In the genomic region with DNA sequence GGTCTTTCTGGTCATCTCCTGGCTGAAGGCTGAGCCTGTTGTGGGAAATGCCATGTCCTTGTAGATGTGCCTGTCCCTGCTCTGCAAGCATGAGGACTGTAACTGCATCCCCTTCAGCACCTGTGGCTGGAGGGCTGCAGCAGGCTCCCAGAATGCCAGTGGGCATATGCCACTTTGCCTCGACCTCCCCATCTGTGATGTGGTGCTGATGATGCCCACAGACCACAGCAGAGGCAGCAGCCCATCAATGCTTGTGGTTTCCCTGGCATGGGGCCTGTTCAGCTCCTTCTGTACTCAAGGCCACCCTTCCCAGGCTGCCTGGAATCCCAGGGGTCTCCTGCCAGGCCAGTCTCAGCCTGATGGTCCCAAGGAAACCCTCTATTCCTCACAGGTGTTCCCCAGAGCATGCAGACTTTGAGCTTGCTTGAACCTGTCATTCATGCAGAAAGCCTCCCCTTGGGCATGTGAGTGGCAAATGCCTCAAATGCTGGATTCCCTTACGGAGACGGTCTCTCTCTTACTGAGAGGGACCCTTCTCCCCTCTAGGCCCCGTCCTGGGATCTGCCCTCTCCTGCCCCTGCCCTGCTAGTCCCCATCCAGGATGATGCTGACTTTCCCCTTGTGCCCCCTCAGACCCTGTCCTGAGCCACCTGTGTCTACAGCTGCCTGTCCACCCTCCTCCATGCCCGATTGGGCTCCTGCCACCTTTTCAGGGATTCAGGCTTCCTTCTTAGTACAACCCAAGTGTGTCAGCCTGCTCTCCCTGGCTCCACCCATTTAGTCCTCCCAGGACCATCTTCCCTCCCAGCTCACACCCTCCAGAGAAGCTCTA, we compare ENCODE assay signal across 27 cellular contexts. TPM values are rescaled to one million over a fixed set of nuclear protein-coding genes. Genes with fewer than 3 reads are reported as not detected.
DNase-seq lines count a peak whose midpoint lies in the region; ATAC-seq, FAIRE-seq and TF ChIP-seq lines count a peak whose summit lies in the region.
"Had no signal": no experiment of that assay in that cellular context is flagged by ENCODE, and none has a peak within 500 bp of the region (broad histone marks: within the 10 kb centered on the region; RNA-seq: fewer than 3 reads in every experiment).

No MANE protein-coding gene starts in this region.

- H3K23ac ChIP-seq in IMR-90 (ENCODE audit: low read depth, low read length) = no peak overlapping the region

- FAIRE-seq in GM12892 (lab: Jason Lieb, UNC) = no peak
- FAIRE-seq: GM12891, K562 had no signal

- no peak overlapping the region for H3K18ac ChIP-seq in IMR-90 (ENCODE audit: low read depth, low read length)

- no peaks in the 10 kb centered on the region for H4K20me1 ChIP-seq in IMR-90 (ENCODE audit: insufficient read depth, low read length)

- peak overlapping the region; percentile 84; the same call in 1 of the 2 replicates for H2BK120ac ChIP-seq in IMR-90 (ENCODE audit: low read depth, low read length)

- H3K56ac ChIP-seq in IMR-90 (ENCODE audit: extremely low read depth, insufficient read depth, low read length) = no peak overlapping the region

- TF ChIP-seq CTCF in IMR-90 (conservative IDR thresholded peaks at IDR 0.05; ENCODE audit: low read depth, low read length) (no peak), suprapubic skin (IDR thresholded peaks at IDR 0.05) (no peak)

- peak overlapping the region; percentile 34 for H4K91ac ChIP-seq in IMR-90 (ENCODE audit: insufficient read depth, low read depth, low read length)

- no peak overlapping the region for H3K9ac ChIP-seq in IMR-90 (ENCODE audit: low read depth, low read length)

- H2AFZ ChIP-seq in IMR-90 (replicated peaks; ENCODE audit: low read length, poor library complexity) = no peak overlapping the region

- H2BK20ac ChIP-seq in IMR-90 (ENCODE audit: low read depth, low read length) = no peak overlapping the region

- peaks cover 23% of the 10 kb centered on the region for H3K4me1 Mint-ChIP-seq in activated naive CD4-positive, alpha-beta T cell treated with anti-CD3 and anti-CD28 coated beads, Interleukin-2, amount 50 U/mL, for 24 hours

- H3K27me3 Mint-ChIP-seq in activated naive CD4-positive, alpha-beta T cell treated with anti-CD3 and anti-CD28 coated beads, Interleukin-2, amount 50 U/mL, for 24 hours = no peaks in the 10 kb centered on the region
- H3K27me3 Mint-ChIP-seq: activated naive CD4-positive, alpha-beta T cell treated with anti-CD3 and anti-CD28 coated beads, Interleukin-2, amount 10 ng/mL, durations not matched to agents 7 days and 5 days; T-cell had no signal

- H3K27me3 ChIP-seq in IMR-90 (ENCODE audit: control insufficient read depth, insufficient read depth, low read length) (no peaks in the 10 kb centered on the region; the same call in 1 of the 2 replicates), suprapubic skin (no peaks in the 10 kb centered on the region)
- H3K27me3 ChIP-seq: uterus had no signal

- no peaks in the 10 kb centered on the region for H3K9me3 Mint-ChIP-seq in activated naive CD4-positive, alpha-beta T cell treated with anti-CD3 and anti-CD28 coated beads, Interleukin-2, amount 50 U/mL, for 24 hours
- H3K9me3 Mint-ChIP-seq: activated naive CD4-positive, alpha-beta T cell treated with anti-CD3 and anti-CD28 coated beads, Interleukin-2, amount 10 ng/mL, durations not matched to agents 7 days and 5 days had no signal

- ATAC-seq in IMR-90 (ENCODE audit: low read depth) = no peak
- no peak for ATAC-seq in GM18519 (IDR thresholded peaks at IDR 0.05; ENCODE audit: low FRiP score, unreplicated experiment)
- ATAC-seq: K562, PC-3, T-cell had no signal

- in situ Hi-C loops in IMR-90 (cut with MboI; ENCODE audit: low sequenced_read_pairs) = no loop called here

- WGBS in IMR-90 (ENCODE audit: extremely low coverage in 2 of 2, insufficient read length in 1 of 2), 2 experiments = 100% methylated on average over 1 of the region's 5 CpGs; no CpG with 5 or more reads in 1 of the 2 experiments
- 62% methylated on average over 5 of the region's 5 CpGs for whole genome bisulfite sequencing in suprapubic skin

- no peak for TF ChIP-seq RAD21 in IMR-90 (IDR thresholded peaks at IDR 0.05; ENCODE audit: low read length)

- H3K36me3 ChIP-seq in IMR-90 (ENCODE audit: control insufficient read depth, insufficient read depth, low read length) (no peaks in the 10 kb centered on the region), suprapubic skin (no peaks in the 10 kb centered on the region)
- H3K36me3 ChIP-seq: brain microvascular endothelial cell, uterus had no signal

- H3K4me3 Mint-ChIP-seq in activated naive CD4-positive, alpha-beta T cell treated with anti-CD3 and anti-CD28 coated beads, Interleukin-2, amount 50 U/mL, for 24 hours = no peak overlapping the region
- H3K4me3 Mint-ChIP-seq: activated naive CD4-positive, alpha-beta T cell treated with anti-CD3 and anti-CD28 coated beads, Interleukin-2, amount 10 ng/mL, durations not matched to agents 7 days and 5 days; immature natural killer cell; T-cell had no signal

- H3K36me3 Mint-ChIP-seq in activated naive CD4-positive, alpha-beta T cell treated with anti-CD3 and anti-CD28 coated beads, Interleukin-2, amount 50 U/mL, for 24 hours = peaks cover 40% of the 10 kb centered on the region
- H3K36me3 Mint-ChIP-seq: immature natural killer cell had no signal

- H2BK5ac ChIP-seq in IMR-90 (ENCODE audit: low read depth, low read length, poor library complexity, severe bottlenecking) = no peak overlapping the region

- no peak overlapping the region for H2BK15ac ChIP-seq in IMR-90 (ENCODE audit: low read depth, low read length)

- no peak overlapping the region for H4K5ac ChIP-seq in IMR-90 (ENCODE audit: low read depth, low read length)

- H3K14ac ChIP-seq in IMR-90 (replicated peaks; ENCODE audit: low read depth, low read length) = 0 out of 2 replicates have a peak overlapping the region, but pooled peaks have one; percentile 9

- no peak for DNase-seq in activated naive CD4-positive, alpha-beta T cell treated with anti-CD3 and anti-CD28 coated beads, Interleukin-2, amount 50 U/mL, for 16 hours
- no peak for DNase-seq in IMR-90
- peak; percentile 22 for DNase-seq in islet precursor cell
- DNase-seq in suprapubic skin (ENCODE audit: low spot score in 2 of 2) = peak; percentile 45 to 59
- DNase-seq in COR-L47 (lab: John Stamatoyannopoulos, UW) = no peak
- DNase-seq in GM12892 (ENCODE audit: insufficient read length) = no peak
- DNase-seq: ACHN; activated CD4-positive, alpha-beta T cell treated with anti-CD3 and anti-CD28 coated beads for 4 hours; activated naive CD4-positive, alpha-beta T cell treated with anti-CD3 and anti-CD28 coated beads, Interleukin-2, amount 10 ng/mL, durations not matched to agents 7 days and 5 days; brain microvascular endothelial cell; immature natural killer cell; NCI-H1694 treated with DMSO at 0.1 percent for 48 hours; nucleus accumbens; PC-3; retina; SIG-M5; stimulated activated CD4-positive, alpha-beta T cell treated with anti-CD3 and anti-CD28 coated beads, Interleukin-12 subunit alpha, Interleukin-12 subunit beta, amount 100 ng/mL, for 4 hours had no signal

- TF ChIP-seq EP300 in suprapubic skin (IDR thresholded peaks at IDR 0.05) = no peak

- no peak overlapping the region for H2AK5ac ChIP-seq in IMR-90 (ENCODE audit: low read depth, low read length)

- no peak overlapping the region for H2AK9ac ChIP-seq in IMR-90 (replicated peaks; ENCODE audit: low read depth, low read length, poor library complexity)

- peaks cover 8% of the 10 kb centered on the region; the same call in 1 of the 2 replicates for H3K9me1 ChIP-seq in IMR-90 (ENCODE audit: insufficient read depth, low read length)

- H3K4me3 ChIP-seq in IMR-90 (ENCODE audit: insufficient read depth, low read depth, low read length) (no peak overlapping the region), suprapubic skin (no peak overlapping the region)
- H3K4me3 ChIP-seq: K562, uterus had no signal

- dilution Hi-C loops in IMR-90 (cut with HindIII; ENCODE audit: low sequenced_read_pairs, unreplicated experiment) = no loop called here

- CTCF ChIA-PET in IMR-90 (lab: Yijun Ruan, JAX) = no interaction called here

- no peaks in the 10 kb centered on the region for H3K79me1 ChIP-seq in IMR-90 (ENCODE audit: low read depth in 1 of 2, low read length in 2 of 2)

- TF ChIP-seq POLR2A in IMR-90 (IDR thresholded peaks at IDR 0.05; ENCODE audit: low read depth, low read length) = no peak
- no peak for TF ChIP-seq POLR2A in suprapubic skin (IDR thresholded peaks at IDR 0.05)
- TF ChIP-seq POLR2A in GM12892 (IDR thresholded peaks at IDR 0.05; ENCODE audit: low read depth, low read length) = no peak

- H3K27ac Mint-ChIP-seq in activated naive CD4-positive, alpha-beta T cell treated with anti-CD3 and anti-CD28 coated beads, Interleukin-2, amount 50 U/mL, for 24 hours = peak overlapping the region; percentile 85
- H3K27ac Mint-ChIP-seq: activated naive CD4-positive, alpha-beta T cell treated with anti-CD3 and anti-CD28 coated beads, Interleukin-2, amount 10 ng/mL, durations not matched to agents 7 days and 5 days; immature natural killer cell had no signal

- H3K27ac ChIP-seq in IMR-90 (ENCODE audit: insufficient read depth, low read length) (no peak overlapping the region), suprapubic skin (no peak overlapping the region)
- H3K27ac ChIP-seq: brain microvascular endothelial cell, C4-2B, uterus had no signal

- H3K9me3 ChIP-seq in IMR-90 (ENCODE audit: control insufficient read depth, insufficient read depth, low read length) = no peaks in the 10 kb centered on the region
- H3K9me3 ChIP-seq in suprapubic skin = no peaks in the 10 kb centered on the region
- H3K9me3 ChIP-seq: uterus had no signal

- H3K4me1 ChIP-seq in IMR-90 (ENCODE audit: control insufficient read depth, insufficient read depth, low read length) = peaks cover 11% of the 10 kb centered on the region
- no peaks in the 10 kb centered on the region for H3K4me1 ChIP-seq in suprapubic skin
- H3K4me1 ChIP-seq: uterus had no signal

- no peak overlapping the region; the same call in 1 of the 2 replicates for H3K4ac ChIP-seq in IMR-90 (ENCODE audit: low read depth, low read length)

- no peak overlapping the region for H3K4me2 ChIP-seq in IMR-90 (ENCODE audit: low read depth, low read length)

- POLR2A ChIA-PET in IMR-90 (lab: Charles Lee; ENCODE audit: unreplicated experiment) = no interaction called here

- H4K8ac ChIP-seq in IMR-90 (ENCODE audit: low read depth in 2 of 2, low read length in 2 of 2) = no peak overlapping the region

- intact Hi-C loops in IMR-90 (cut with micrococcal nuclease) = loop anchor here (5.0 kb wide), 1 partner anchor 81 kb away; no protein-coding TSS in a partner anchor

- no TSS peak for BruUV-seq in IMR-90 (replicated peaks; lab: Mats Ljungman, UMichigan)

TF ChIP-seq in IMR-90, 13 proteins besides CTCF, POLR2A, EP300 and RAD21:
- TF ChIP-seq SMC3 (IDR thresholded peaks at IDR 0.05; ENCODE audit: low read depth, low read length) = no peak
- no peak for TF ChIP-seq FOS (IDR thresholded peaks at IDR 0.05; ENCODE audit: low read depth, low read length)
- no peak for TF ChIP-seq NFE2L2 (IDR thresholded peaks at IDR 0.05; ENCODE audit: low read depth, low read length)
- no peak for TF ChIP-seq RCOR1 (IDR thresholded peaks at IDR 0.05; ENCODE audit: insufficient replicate concordance, low read length)

RNA-seq across cellular contexts. Expression of a gene that starts 50.9 kb away (rescaled TPM):
- not detected in 2 replicates for total RNA-seq in IMR-90 (2012; rRNA removed)
- not detected in 2 replicates for polyA plus RNA-seq in IMR-90 (2012; rRNA removed)
- polyA plus RNA-seq in IMR-90 (2012; cell fraction: cytosol; rRNA removed) = not detected in 2 replicates
- polyA plus RNA-seq in IMR-90 (2012; cell fraction: nucleus; rRNA removed; ENCODE audit: low replicate concordance) = 0.03 TPM in 1 of 2 replicates, not detected in the other
- not detected for total RNA-seq in suprapubic skin
- polyA plus RNA-seq in GM12892 (2012; ENCODE audit: missing spikeins) = not detected
- total RNA-seq: fibroblast of villous mesenchyme, H4, K562, liver, PC-3 had no signal
- polyA plus RNA-seq: immature natural killer cell, K562 had no signal

Comparison
In these comparisons a context has a peak if more than half of its experiments do, and no peak if none do; other contexts are left out.
1. DNase-seq: peak in islet precursor cell (single experiment) and suprapubic skin (2 of 2); none in activated naive CD4-positive, alpha-beta T cell treated with anti-CD3 and anti-CD28 coated beads, Interleukin-2, amount 50 U/mL, for 16 hours (single experiment), IMR-90 (single experiment), COR-L47 (single experiment) and GM12892 (single experiment).